ENCODE assay signal across 1 cellular context in genomic region chr5:180860273-180860886, GRCh38.
TF ChIP-seq lines count a peak whose summit lies in the region.

No MANE protein-coding gene starts in this region.

TF ChIP-seq in HCT116, 20 proteins besides CTCF, POLR2A, EP300 and RAD21:
- TF ChIP-seq FOSL1 (IDR thresholded peaks at IDR 0.05; ENCODE audit: low read depth) (0 out of 2 replicates have a peak, but pooled peaks have one; percentile 17), REST (IDR thresholded peaks at IDR 0.05; ENCODE audit: low read depth) (no peak), SIN3A (IDR thresholded peaks at IDR 0.05; ENCODE audit: low read depth) (peak; percentile 47; the same call in 1 of the 2 replicates), SP1 (IDR thresholded peaks at IDR 0.05; ENCODE audit: low read depth) (no peak), POLR2AphosphoS5 (IDR thresholded peaks at IDR 0.05; ENCODE audit: low read depth, low read length) (no peak), CBX3 (IDR thresholded peaks at IDR 0.05; ENCODE audit: low read depth) (no peak), SRF (IDR thresholded peaks at IDR 0.05; ENCODE audit: low read depth) (no peak)
